In the genomic region with DNA sequence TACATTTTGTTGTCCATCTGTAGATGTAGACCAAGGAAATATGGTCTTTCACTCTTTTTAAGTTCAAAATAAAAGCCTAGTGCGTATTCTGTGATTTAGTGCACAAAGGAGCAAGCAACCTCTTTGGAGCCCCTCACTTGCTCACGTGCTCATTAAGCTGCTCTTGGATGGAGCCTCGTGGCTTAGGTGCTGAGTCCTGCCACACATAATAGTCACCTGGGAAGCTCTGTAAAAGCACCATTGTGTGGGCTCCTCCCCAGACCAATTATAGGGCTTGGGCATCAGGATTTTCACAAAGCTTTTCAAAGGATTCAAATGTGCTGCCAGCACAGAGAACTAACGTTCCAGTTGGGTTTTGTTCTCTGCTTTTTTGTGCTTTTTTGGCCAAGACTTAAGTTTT, we compare ENCODE assay signal across 30 cellular contexts.
"Had no signal": no experiment of that assay in that cellular context is flagged by ENCODE, and none has a peak within 500 bp of the region (broad histone marks: within the 10 kb centered on the region; RNA-seq: fewer than 3 reads in every experiment).

No MANE protein-coding gene starts in this region.

- H3K4me3 ChIP-seq: ascending aorta, cardiac muscle cell, colonic mucosa, gastrocnemius medialis, hepatocyte, ovary, right lobe of liver, testis, transverse colon had no signal

- H3K4me1 ChIP-seq: ascending aorta, colonic mucosa, gastrocnemius medialis, right lobe of liver, testis, transverse colon had no signal

- H3K4me3 Mint-ChIP-seq: activated CD4-positive, alpha-beta memory T cell treated with anti-CD3 and anti-CD28 coated beads for 36 hours; activated naive CD4-positive, alpha-beta T cell treated with anti-CD3 and anti-CD28 coated beads for 36 hours; activated naive CD8-positive, alpha-beta T cell treated with anti-CD3 and anti-CD28 coated beads, Interleukin-2, amount 10 ng/mL, durations not matched to agents 7 days and 5 days; activated T-helper 1 cell treated with anti-CD3 and anti-CD28 coated beads, Interleukin-12 subunit alpha, Interleukin-12 subunit beta, Interleukin-2, Interleukin-4 antibody, amounts not matched to agents 30 ng/mL and 10 ng/mL and 1 ng/mL, durations not matched to agents 14 hours and 24 hours and 36 hours; brain; effector memory CD8-positive, alpha-beta T cell; nephron had no signal

- H3K27me3 ChIP-seq: ascending aorta, colonic mucosa, gastrocnemius medialis, ovary, right lobe of liver, testis, transverse colon had no signal

- H3K4me1 Mint-ChIP-seq: activated naive CD8-positive, alpha-beta T cell treated with anti-CD3 and anti-CD28 coated beads, Interleukin-2, amount 10 ng/mL, durations not matched to agents 7 days and 5 days had no signal

- ATAC-seq: activated CD4-positive, CD25-positive, alpha-beta regulatory T cell treated with anti-CD3 and anti-CD28 coated beads, Interleukin-2, amount 50 U/mL, for 24 hours; effector memory CD8-positive, alpha-beta T cell; gastrocnemius medialis; right lobe of liver; stimulated activated naive CD8-positive, alpha-beta T cell treated with anti-CD3 and anti-CD28 coated beads, Interleukin-15, Interleukin-2, amounts not matched to agents 100 U/mL and 50 U/mL, for 24 hours had no signal

- H3K27ac ChIP-seq: ascending aorta, cardiac muscle cell, colonic mucosa, gastrocnemius medialis, hepatocyte, ovary, right lobe of liver, testis, transverse colon, WERI-Rb-1 had no signal

- DNase-seq: activated CD4-positive, alpha-beta memory T cell treated with anti-CD3 and anti-CD28 coated beads for 36 hours; activated CD4-positive, alpha-beta T cell treated with anti-CD3 and anti-CD28 coated beads for 48 hours; activated CD8-positive, alpha-beta memory T cell treated with anti-CD3 and anti-CD28 coated beads, Interleukin-2, amount 50 U/mL, for 4 hours; activated effector memory CD4-positive, alpha-beta T cell treated with anti-CD3 and anti-CD28 coated beads, Interleukin-2, amount 50 U/mL, for 16 hours; activated naive CD4-positive, alpha-beta T cell treated with anti-CD3 and anti-CD28 coated beads for 36 hours; activated naive CD8-positive, alpha-beta T cell treated with anti-CD3 and anti-CD28 coated beads, Interleukin-2, amount 10 ng/mL, durations not matched to agents 7 days and 5 days; activated T-cell treated with anti-CD3 and anti-CD28 coated beads, Interleukin-2, amount 50 U/mL, for 1 hour; cerebellar nuclear complex; colonic mucosa; effector memory CD8-positive, alpha-beta T cell; erythroblast; gastrocnemius medialis; left cardiac atrium; mammary epithelial cell; right lobe of liver; stimulated activated CD4-positive, alpha-beta T cell treated with anti-CD3 and anti-CD28 coated beads, Interleukin-2, amount 100 ng/mL, for 48 hours; stimulated activated naive CD8-positive, alpha-beta T cell treated with anti-CD3 and anti-CD28 coated beads, Interleukin-15, Interleukin-2, amounts not matched to agents 100 U/mL and 50 U/mL, for 24 hours; T-helper 9 cell; testis; transverse colon; WERI-Rb-1 had no signal

- H2AFZ ChIP-seq: hepatocyte had no signal

- H3K79me2 ChIP-seq: hepatocyte had no signal

- H3K36me3 ChIP-seq: ascending aorta, cardiac muscle cell, colonic mucosa, gastrocnemius medialis, ovary, right lobe of liver, transverse colon, WERI-Rb-1 had no signal

- H3K9me3 ChIP-seq: ascending aorta, colonic mucosa, gastrocnemius medialis, ovary, right lobe of liver, testis, transverse colon had no signal

- H3K4me2 ChIP-seq: hepatocyte had no signal

- H3K27ac Mint-ChIP-seq: activated CD4-positive, alpha-beta memory T cell treated with anti-CD3 and anti-CD28 coated beads for 36 hours; activated naive CD4-positive, alpha-beta T cell treated with anti-CD3 and anti-CD28 coated beads for 36 hours; activated naive CD8-positive, alpha-beta T cell treated with anti-CD3 and anti-CD28 coated beads, Interleukin-2, amount 10 ng/mL, durations not matched to agents 7 days and 5 days; activated T-helper 1 cell treated with anti-CD3 and anti-CD28 coated beads, Interleukin-12 subunit alpha, Interleukin-12 subunit beta, Interleukin-2, Interleukin-4 antibody, amounts not matched to agents 30 ng/mL and 10 ng/mL and 1 ng/mL, durations not matched to agents 14 hours and 24 hours and 36 hours; brain; effector memory CD8-positive, alpha-beta T cell; nephron; progenitor cell of endocrine pancreas had no signal

- H3K27me3 Mint-ChIP-seq: activated CD4-positive, alpha-beta memory T cell treated with anti-CD3 and anti-CD28 coated beads for 36 hours; activated naive CD8-positive, alpha-beta T cell treated with anti-CD3 and anti-CD28 coated beads, Interleukin-2, amount 10 ng/mL, durations not matched to agents 7 days and 5 days had no signal

- H3K36me3 Mint-ChIP-seq: activated CD4-positive, alpha-beta memory T cell treated with anti-CD3 and anti-CD28 coated beads for 36 hours; activated naive CD8-positive, alpha-beta T cell treated with anti-CD3 and anti-CD28 coated beads, Interleukin-2, amount 10 ng/mL, durations not matched to agents 7 days and 5 days; brain had no signal
